39 cellular contexts compared by ENCODE assay signal in the genomic region with DNA sequence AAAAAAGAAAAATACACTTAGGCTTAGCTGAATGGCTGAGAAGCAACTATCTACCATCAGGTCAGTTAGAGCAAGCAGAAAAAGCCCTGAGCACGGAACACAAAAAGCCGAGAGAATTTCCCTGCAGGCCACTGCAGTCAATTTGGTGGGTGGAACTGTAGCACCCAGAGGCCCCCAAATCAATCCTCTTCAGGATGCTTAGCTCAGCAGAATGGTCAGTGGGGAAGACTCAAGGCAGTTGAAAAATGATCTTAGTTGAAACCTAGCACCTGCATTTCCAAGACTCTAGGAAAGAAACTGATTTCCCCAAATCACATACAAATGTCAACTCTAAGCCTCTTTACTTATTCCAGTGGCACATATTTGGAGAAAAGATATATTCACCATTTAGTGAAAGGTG.
"Had no signal": no experiment of that assay in that cellular context is flagged by ENCODE, and none has a peak within 500 bp of the region (broad histone marks: within the 10 kb centered on the region; RNA-seq: fewer than 3 reads in every experiment).

No MANE protein-coding gene starts in this region.

- H3K27ac Mint-ChIP-seq: activated B cell treated with CpG ODN at 0.5 μM for 24 hours; activated CD4-positive, alpha-beta memory T cell treated with anti-CD3 and anti-CD28 coated beads for 36 hours; activated CD4-positive, alpha-beta T cell treated with anti-CD3 and anti-CD28 coated beads, Interleukin-2, amount 10 ng/mL, durations not matched to agents 24 days and 14 days; activated CD8-positive, alpha-beta T cell treated with anti-CD3 and anti-CD28 coated beads for 36 hours; activated naive CD4-positive, alpha-beta T cell treated with anti-CD3 and anti-CD28 coated beads, Interleukin-2, amount 10 ng/mL, durations not matched to agents 7 days and 5 days; activated naive CD4-positive, alpha-beta T cell treated with anti-CD3 and anti-CD28 coated beads, Interleukin-2, amount 50 U/mL, for 24 hours; activated naive CD8-positive, alpha-beta T cell; activated naive CD8-positive, alpha-beta T cell treated with anti-CD3 and anti-CD28 coated beads, Interleukin-2, amount 10 ng/mL, durations not matched to agents 7 days and 5 days; activated naive CD8-positive, alpha-beta T cell treated with anti-CD3 and anti-CD28 coated beads, Interleukin-2, amount 50 U/mL, for 24 hours; activated T-cell treated with anti-CD3 and anti-CD28 coated beads, Interleukin-2, amount 50 U/mL, for 72 hours; activated T-helper 1 cell treated with anti-CD3 and anti-CD28 coated beads, Interleukin-12 subunit alpha, Interleukin-12 subunit beta, Interleukin-2, Interleukin-4 antibody, amounts not matched to agents 30 ng/mL and 10 ng/mL and 1 ng/mL, durations not matched to agents 14 hours and 24 hours and 36 hours; activated T-helper 17 cell treated with anti-CD3 and anti-CD28 coated beads, Interleukin-2, amount 50 U/mL, for 72 hours; brain; T-helper 1 cell treated with Interleukin-12 subunit alpha and Interleukin-12 subunit beta and Interleukin-4 antibody, amounts not matched to agents 30 μg/mL and 1 μg/mL, for 36 hours; T-helper 2 cell treated with Interferon-gamma antibody and Interleukin-4, amounts not matched to agents 5 μg/mL and 100 μg/mL, for 36 hours had no signal

- H3K27me3 Mint-ChIP-seq: activated B cell treated with CpG ODN at 0.5 μM for 24 hours; activated CD4-positive, alpha-beta memory T cell treated with anti-CD3 and anti-CD28 coated beads for 36 hours; activated CD4-positive, alpha-beta T cell treated with anti-CD3 and anti-CD28 coated beads, Interleukin-2, amount 10 ng/mL, durations not matched to agents 24 days and 14 days; activated CD8-positive, alpha-beta T cell treated with anti-CD3 and anti-CD28 coated beads for 36 hours; activated naive CD4-positive, alpha-beta T cell treated with anti-CD3 and anti-CD28 coated beads, Interleukin-2, amount 10 ng/mL, durations not matched to agents 7 days and 5 days; activated naive CD4-positive, alpha-beta T cell treated with anti-CD3 and anti-CD28 coated beads, Interleukin-2, amount 50 U/mL, for 24 hours; activated naive CD8-positive, alpha-beta T cell; activated naive CD8-positive, alpha-beta T cell treated with anti-CD3 and anti-CD28 coated beads, Interleukin-2, amount 10 ng/mL, durations not matched to agents 7 days and 5 days; activated naive CD8-positive, alpha-beta T cell treated with anti-CD3 and anti-CD28 coated beads, Interleukin-2, amount 50 U/mL, for 24 hours; activated T-helper 17 cell treated with anti-CD3 and anti-CD28 coated beads, Interleukin-2, amount 50 U/mL, for 72 hours; central memory CD8-positive, alpha-beta T cell had no signal

- H3K27ac ChIP-seq: ascending aorta, cardiac muscle cell, VCaP had no signal

- ATAC-seq: activated CD8-positive, alpha-beta T cell treated with anti-CD3 and anti-CD28 coated beads for 36 hours; activated naive CD8-positive, alpha-beta T cell treated with anti-CD3 and anti-CD28 coated beads, Interleukin-2, amount 50 U/mL, for 24 hours; activated T-cell treated with anti-CD3 and anti-CD28 coated beads, Interleukin-2, amount 50 U/mL, for 4 hours; activated T-cell treated with anti-CD3 and anti-CD28 coated beads, Interleukin-2, amount 50 U/mL, for 72 hours; activated T-helper 17 cell treated with anti-CD3 and anti-CD28 coated beads, Interleukin-2, amount 50 U/mL, for 72 hours had no signal

- H3K4me1 ChIP-seq: ascending aorta had no signal

- H3K4me3 Mint-ChIP-seq: activated B cell treated with CpG ODN at 0.5 μM for 24 hours; activated CD4-positive, alpha-beta memory T cell treated with anti-CD3 and anti-CD28 coated beads for 36 hours; activated CD4-positive, alpha-beta T cell treated with anti-CD3 and anti-CD28 coated beads, Interleukin-2, amount 10 ng/mL, durations not matched to agents 24 days and 14 days; activated CD8-positive, alpha-beta T cell treated with anti-CD3 and anti-CD28 coated beads for 36 hours; activated naive CD4-positive, alpha-beta T cell treated with anti-CD3 and anti-CD28 coated beads, Interleukin-2, amount 10 ng/mL, durations not matched to agents 7 days and 5 days; activated naive CD4-positive, alpha-beta T cell treated with anti-CD3 and anti-CD28 coated beads, Interleukin-2, amount 50 U/mL, for 24 hours; activated naive CD8-positive, alpha-beta T cell; activated naive CD8-positive, alpha-beta T cell treated with anti-CD3 and anti-CD28 coated beads, Interleukin-2, amount 10 ng/mL, durations not matched to agents 7 days and 5 days; activated naive CD8-positive, alpha-beta T cell treated with anti-CD3 and anti-CD28 coated beads, Interleukin-2, amount 50 U/mL, for 24 hours; activated T-cell treated with anti-CD3 and anti-CD28 coated beads, Interleukin-2, amount 50 U/mL, for 4 hours; activated T-cell treated with anti-CD3 and anti-CD28 coated beads, Interleukin-2, amount 50 U/mL, for 72 hours; activated T-helper 1 cell treated with anti-CD3 and anti-CD28 coated beads, Interleukin-12 subunit alpha, Interleukin-12 subunit beta, Interleukin-2, Interleukin-4 antibody, amounts not matched to agents 30 ng/mL and 10 ng/mL and 1 ng/mL, durations not matched to agents 14 hours and 24 hours and 36 hours; activated T-helper 17 cell treated with anti-CD3 and anti-CD28 coated beads, Interleukin-2, amount 50 U/mL, for 72 hours; brain; central memory CD8-positive, alpha-beta T cell; T-helper 1 cell treated with Interleukin-12 subunit alpha and Interleukin-12 subunit beta and Interleukin-4 antibody, amounts not matched to agents 30 μg/mL and 1 μg/mL, for 36 hours; T-helper 2 cell treated with Interferon-gamma antibody and Interleukin-4, amounts not matched to agents 5 μg/mL and 100 μg/mL, for 36 hours had no signal

- H3K36me3 ChIP-seq: cardiac muscle cell had no signal

- H3K27me3 ChIP-seq: ascending aorta, cardiac muscle cell had no signal

- H3K4me1 Mint-ChIP-seq: activated B cell treated with CpG ODN at 0.5 μM for 24 hours; activated CD4-positive, alpha-beta T cell treated with anti-CD3 and anti-CD28 coated beads, Interleukin-2, amount 10 ng/mL, durations not matched to agents 24 days and 14 days; activated naive CD4-positive, alpha-beta T cell treated with anti-CD3 and anti-CD28 coated beads, Interleukin-2, amount 10 ng/mL, durations not matched to agents 7 days and 5 days; activated naive CD4-positive, alpha-beta T cell treated with anti-CD3 and anti-CD28 coated beads, Interleukin-2, amount 50 U/mL, for 24 hours; activated naive CD8-positive, alpha-beta T cell treated with anti-CD3 and anti-CD28 coated beads, Interleukin-2, amount 10 ng/mL, durations not matched to agents 7 days and 5 days; activated naive CD8-positive, alpha-beta T cell treated with anti-CD3 and anti-CD28 coated beads, Interleukin-2, amount 50 U/mL, for 24 hours; activated T-helper 17 cell treated with anti-CD3 and anti-CD28 coated beads, Interleukin-2, amount 50 U/mL, for 72 hours; central memory CD8-positive, alpha-beta T cell had no signal

- H3K36me3 Mint-ChIP-seq: activated CD4-positive, alpha-beta memory T cell treated with anti-CD3 and anti-CD28 coated beads for 36 hours; activated naive CD4-positive, alpha-beta T cell treated with anti-CD3 and anti-CD28 coated beads, Interleukin-2, amount 10 ng/mL, durations not matched to agents 7 days and 5 days; activated naive CD4-positive, alpha-beta T cell treated with anti-CD3 and anti-CD28 coated beads, Interleukin-2, amount 50 U/mL, for 24 hours; activated naive CD8-positive, alpha-beta T cell; activated naive CD8-positive, alpha-beta T cell treated with anti-CD3 and anti-CD28 coated beads, Interleukin-2, amount 10 ng/mL, durations not matched to agents 7 days and 5 days had no signal

- H3K9me3 Mint-ChIP-seq: activated B cell treated with CpG ODN at 0.5 μM for 24 hours; activated CD8-positive, alpha-beta T cell treated with anti-CD3 and anti-CD28 coated beads for 36 hours; activated naive CD4-positive, alpha-beta T cell treated with anti-CD3 and anti-CD28 coated beads, Interleukin-2, amount 50 U/mL, for 24 hours; activated naive CD8-positive, alpha-beta T cell treated with anti-CD3 and anti-CD28 coated beads, Interleukin-2, amount 10 ng/mL, durations not matched to agents 7 days and 5 days; activated naive CD8-positive, alpha-beta T cell treated with anti-CD3 and anti-CD28 coated beads, Interleukin-2, amount 50 U/mL, for 24 hours; activated T-cell treated with anti-CD3 and anti-CD28 coated beads, Interleukin-2, amount 50 U/mL, for 4 hours; activated T-cell treated with anti-CD3 and anti-CD28 coated beads, Interleukin-2, amount 50 U/mL, for 72 hours had no signal

- H3K9me3 ChIP-seq: ascending aorta had no signal

- H3K4me3 ChIP-seq: ascending aorta, cardiac muscle cell had no signal

- DNase-seq: activated B cell treated with CpG ODN at 0.5 μM for 24 hours; activated CD4-positive, alpha-beta memory T cell treated with anti-CD3 and anti-CD28 coated beads for 36 hours; activated CD4-positive, alpha-beta T cell treated with anti-CD3 and anti-CD28 coated beads for 4 hours; activated CD4-positive, alpha-beta T cell treated with anti-CD3 and anti-CD28 coated beads, Interleukin-2, amount 10 ng/mL, durations not matched to agents 24 days and 14 days; activated CD4-positive, alpha-beta T cell treated with anti-CD3 and anti-CD28 coated beads, Interleukin-2, amount 50 U/mL, for 1 hour; activated CD4-positive, alpha-beta T cell treated with anti-CD3 and anti-CD28 coated beads, Interleukin-2, amount 50 U/mL, for 4 hours; activated CD4-positive, CD25-positive, alpha-beta regulatory T cell treated with anti-CD3 and anti-CD28 coated beads, Interleukin-2, amount 50 U/mL, for 72 hours; activated CD8-positive, alpha-beta memory T cell treated with anti-CD3 and anti-CD28 coated beads, Interleukin-2, amount 50 U/mL, for 4 hours; activated CD8-positive, alpha-beta T cell treated with anti-CD3 and anti-CD28 coated beads for 36 hours; activated effector memory CD4-positive, alpha-beta T cell treated with anti-CD3 and anti-CD28 coated beads, Interleukin-2, amount 50 U/mL, for 16 hours; activated gamma-delta T cell treated with Interleukin-2 at 50 U/mL for 16 hours; activated naive CD4-positive, alpha-beta T cell treated with anti-CD3 and anti-CD28 coated beads, Interleukin-2, amount 10 ng/mL, durations not matched to agents 7 days and 5 days; activated naive CD4-positive, alpha-beta T cell treated with Interleukin-2 at 50 U/mL for 16 hours; activated naive CD8-positive, alpha-beta T cell treated with anti-CD3 and anti-CD28 coated beads, Interleukin-2, amount 10 ng/mL, durations not matched to agents 7 days and 5 days; activated naive CD8-positive, alpha-beta T cell treated with anti-CD3 and anti-CD28 coated beads, Interleukin-2, amount 50 U/mL, for 24 hours; activated T-cell treated with anti-CD3 and anti-CD28 coated beads for 4 hours; activated T-cell treated with anti-CD3 and anti-CD28 coated beads, Interleukin-2, amount 50 U/mL, for 1 hour; activated T-cell treated with anti-CD3 and anti-CD28 coated beads, Interleukin-2, amount 50 U/mL, for 4 hours; activated T-cell treated with anti-CD3 and anti-CD28 coated beads, Interleukin-2, amount 50 U/mL, for 72 hours; amygdala; anterior cingulate cortex; caudate nucleus; cerebellar nuclear complex; T-helper 1 cell; T-helper 2 cell; T-helper 9 cell had no signal

- FAIRE-seq: bronchial epithelial cell, TTC549 had no signal
